In genomic region chr10:106795619-106796018, GRCh38 we compare ENCODE assay signal across 8 cellular contexts.
DNase-seq lines count a peak whose midpoint lies in the region; ATAC-seq and TF ChIP-seq lines count a peak whose summit lies in the region.

No MANE protein-coding gene starts in this region.

- no peaks in the 10 kb centered on the region for H3K27me3 ChIP-seq in H7 (ENCODE audit: control insufficient read depth, insufficient read depth, low read length)
- peaks cover 0 to 4% (median 0%) of the 10 kb centered on the region in 45 donors for H3K27me3 ChIP-seq in dorsolateral prefrontal cortex
- no peaks in the 10 kb centered on the region for H3K27me3 ChIP-seq in psoas muscle (ENCODE audit: insufficient read depth in 3 of 3, low read length in 2 of 3)

- H3K36me3 ChIP-seq in H7 (replicated peaks; ENCODE audit: control insufficient read depth, insufficient read depth, low read length), result no peaks in the 10 kb centered on the region
- no peaks in the 10 kb centered on the region for H3K36me3 ChIP-seq in psoas muscle (ENCODE audit: insufficient read depth in 1 of 2, low read depth in 1 of 2)

- H3K4me3 ChIP-seq in H7 (ENCODE audit: insufficient read depth, low read depth, low read length) (no peak overlapping the region), dorsolateral prefrontal cortex (no peak overlapping the region), psoas muscle (no peak overlapping the region)

- intact Hi-C loops in dorsolateral prefrontal cortex (cut with DNase I), result no loop called here
- intact Hi-C loops in psoas muscle (cut with DNase I), result no loop called here

- H3K4me1 ChIP-seq in psoas muscle, result no peaks in the 10 kb centered on the region

- DNase-seq in H7, result peak; percentile 78
- DNase-seq in M059J (ENCODE audit: low read depth), result peak; percentile 2
- peak in 2 of 10 donors; percentile 46 to 52 for DNase-seq in dorsolateral prefrontal cortex
- no peak for DNase-seq in psoas muscle
- DNase-seq in activated effector memory CD4-positive, alpha-beta T cell treated with Interleukin-2 at 50 U/mL for 16 hours, result no peak
- no peak for DNase-seq in mesenteric fat pad (ENCODE audit: low spot score)
- DNase-seq in NCI-H1417 treated with DMSO at 0.1 percent for 48 hours (lab: John Stamatoyannopoulos, UW), result no peak

- 18 to 28% (median 23%) methylated on average over 4 of the region's 4 CpGs for WGBS in psoas muscle, 3 donors

- peak in 54 of 56 donors; percentile 26 to 76 (median 49) for TF ChIP-seq CTCF in dorsolateral prefrontal cortex (IDR thresholded peaks at IDR 0.05 in 54 of 56, conservative IDR thresholded peaks at IDR 0.05 in 2 of 56; ENCODE audit: low read depth in 1 of 56, partially characterized antibody in 56 of 56)
- peak; percentile 7 for TF ChIP-seq CTCF in psoas muscle (IDR thresholded peaks at IDR 0.05)

- no peak overlapping the region for H3K27ac ChIP-seq in dorsolateral prefrontal cortex
- no peak overlapping the region for H3K27ac ChIP-seq in psoas muscle

- peaks cover 5% of the 10 kb centered on the region for H3K9me3 ChIP-seq in psoas muscle

- peak; percentile 87 for ATAC-seq in GM18519 (IDR thresholded peaks at IDR 0.05; ENCODE audit: low FRiP score, unreplicated experiment)
- ATAC-seq in psoas muscle, result no peak

Comparison
In these comparisons a context has a peak if more than half of its experiments do, and no peak if none do; other contexts are left out.
1. DNase-seq: peak in H7 (single experiment) and M059J (single experiment); none in psoas muscle (0 of 2), activated effector memory CD4-positive, alpha-beta T cell treated with Interleukin-2 at 50 U/mL for 16 hours (single experiment), mesenteric fat pad (single experiment) and NCI-H1417 treated with DMSO at 0.1 percent for 48 hours (single experiment).